In genomic region chr1:58874327-58874726, GRCh38 we compare ENCODE assay signal across 12 cellular contexts.
DNase-seq lines count a peak whose midpoint lies in the region; ATAC-seq and TF ChIP-seq lines count a peak whose summit lies in the region.
"Had no signal": no experiment of that assay in that cellular context is flagged by ENCODE, and none has a peak within 500 bp of the region (broad histone marks: within the 10 kb centered on the region; RNA-seq: fewer than 3 reads in every experiment).

No MANE protein-coding gene starts in this region.

- H3K27ac ChIP-seq in muscle layer of duodenum (ENCODE audit: low read length) (peak overlapping the region; percentile 47), transverse colon (peak overlapping the region; percentile 1 to 74 (median 52))
- H3K27ac ChIP-seq: SJSA1 had no signal

- no peak overlapping the region for H3K27ac Mint-ChIP-seq in activated T-cell treated with anti-CD3 and anti-CD28 coated beads, Interleukin-2, amount 50 U/mL, for 24 hours

- H3K4me1 ChIP-seq in muscle layer of duodenum (ENCODE audit: control insufficient read depth in 1 of 2, insufficient read depth in 2 of 2, low read length in 2 of 2) (peaks cover 16 to 19% of the 10 kb centered on the region in 2 donors), transverse colon (peaks cover 10 to 18% (median 14%) of the 10 kb centered on the region in 4 donors)

- no peak for TF ChIP-seq EP300 in transverse colon (IDR thresholded peaks at IDR 0.05; ENCODE audit: low read depth)

- H3K36me3 ChIP-seq in muscle layer of duodenum (ENCODE audit: control insufficient read depth in 1 of 2, insufficient read depth in 2 of 2, low read length in 2 of 2) (no peaks in the 10 kb centered on the region), transverse colon (no peaks in the 10 kb centered on the region)
- H3K36me3 ChIP-seq: SJSA1 had no signal

- no peak overlapping the region for H3K4me3 Mint-ChIP-seq in activated T-cell treated with anti-CD3 and anti-CD28 coated beads, Interleukin-2, amount 50 U/mL, for 24 hours
- H3K4me3 Mint-ChIP-seq: central memory CD8-positive, alpha-beta T cell had no signal

- no peaks in the 10 kb centered on the region for H3K27me3 Mint-ChIP-seq in activated T-cell treated with anti-CD3 and anti-CD28 coated beads, Interleukin-2, amount 50 U/mL, for 24 hours
- H3K27me3 Mint-ChIP-seq: central memory CD8-positive, alpha-beta T cell had no signal

- TF ChIP-seq CTCF in transverse colon (IDR thresholded peaks at IDR 0.05): no peak

- DNase-seq in RPMI8226: peak; percentile 80
- no peak for DNase-seq in transverse colon
- no peak for DNase-seq in activated CD4-positive, alpha-beta T cell treated with anti-CD3 and anti-CD28 coated beads, Interleukin-2, amount 50 U/mL, for 4 hours
- DNase-seq in activated CD4-positive, CD25-positive, alpha-beta regulatory T cell treated with anti-CD3 and anti-CD28 coated beads, Interleukin-2, amount 50 U/mL, for 72 hours: no peak
- DNase-seq in activated T-cell treated with anti-CD3 and anti-CD28 coated beads, Interleukin-2, amount 50 U/mL, for 24 hours: no peak
- DNase-seq: activated CD4-positive, CD25-positive, alpha-beta regulatory T cell; NCI-H2227 treated with DMSO at 0.1 percent for 48 hours had no signal

- H3K4me1 Mint-ChIP-seq in activated T-cell treated with anti-CD3 and anti-CD28 coated beads, Interleukin-2, amount 50 U/mL, for 24 hours (ENCODE audit: low read depth): no peaks in the 10 kb centered on the region

- H3K9me3 ChIP-seq in muscle layer of duodenum (ENCODE audit: control insufficient read depth in 1 of 2, low read length in 2 of 2): no peaks in the 10 kb centered on the region
- H3K9me3 ChIP-seq in transverse colon: no peaks in the 10 kb centered on the region
- H3K9me3 ChIP-seq: SJSA1 had no signal

- peak; percentile 21 for ATAC-seq in esophagus mucosa

- no peak for TF ChIP-seq POLR2A in transverse colon (IDR thresholded peaks at IDR 0.05)

- intact Hi-C loops in transverse colon (cut with DNase I; ENCODE audit: low total_unique reads): no loop called here

- in situ Hi-C loops in transverse colon (cut with MboI; ENCODE audit: low pct_ligation_motif_present in 1 of 4, low pct_unique_long_range_greater_than_20kb in 1 of 4, low sequenced_read_pairs in 3 of 4): no loop called here

- no peaks in the 10 kb centered on the region for H3K36me3 Mint-ChIP-seq in activated T-cell treated with anti-CD3 and anti-CD28 coated beads, Interleukin-2, amount 50 U/mL, for 24 hours (ENCODE audit: low read depth)

- H3K9me3 Mint-ChIP-seq in activated T-cell treated with anti-CD3 and anti-CD28 coated beads, Interleukin-2, amount 50 U/mL, for 24 hours: no peaks in the 10 kb centered on the region
- H3K9me3 Mint-ChIP-seq: central memory CD8-positive, alpha-beta T cell had no signal

- H3K4me3 ChIP-seq in muscle layer of duodenum (ENCODE audit: low read depth in 1 of 2, low read length in 2 of 2) (no peak overlapping the region), transverse colon (no peak overlapping the region)
- H3K4me3 ChIP-seq: SJSA1, smooth muscle cell had no signal

- H3K27me3 ChIP-seq in muscle layer of duodenum (ENCODE audit: low read depth, low read length) (no peaks in the 10 kb centered on the region), transverse colon (no peaks in the 10 kb centered on the region)
- H3K27me3 ChIP-seq: SJSA1 had no signal
